Comparison of ENCODE assay signal across 8 cellular contexts in genomic region chr5:81749562-81750307, GRCh38. TPM values are rescaled to one million over a fixed set of nuclear protein-coding genes. Genes with fewer than 3 reads are reported as not detected.
DNase-seq lines count a peak whose midpoint lies in the region; ATAC-seq and TF ChIP-seq lines count a peak whose summit lies in the region.

No MANE protein-coding gene starts in this region.

- POLR2A ChIA-PET in RWPE1 (lab: Yijun Ruan, JAX; ENCODE audit: low non-redundant PET) = interaction anchor here (1.9 kb wide), 1 partner anchor 101 kb away, joined by 43 read pairs; no protein-coding TSS in a partner anchor

- no peak for TF ChIP-seq EP300 in sigmoid colon (IDR thresholded peaks at IDR 0.05)

- TF ChIP-seq CTCF in RWPE1 (conservative IDR thresholded peaks at IDR 0.05; ENCODE audit: low read depth) (no peak), sigmoid colon (IDR thresholded peaks at IDR 0.05) (no peak)

- H3K36me3 ChIP-seq in sigmoid colon = no peaks in the 10 kb centered on the region

- ATAC-seq in HG02970 (IDR thresholded peaks at IDR 0.05; ENCODE audit: low FRiP score, unreplicated experiment) = peak; percentile 26
- peak; percentile 8 to 18 for ATAC-seq in activated naive CD4-positive, alpha-beta T cell treated with anti-CD3 and anti-CD28 coated beads, Interleukin-2, amount 50 U/mL, for 72 hours
- ATAC-seq in right cardiac atrium = no peak

- DNase-seq in SKM-1 treated with dmso at 0.1 percent for 144 hours (lab: John Stamatoyannopoulos, UW; ENCODE audit: unreplicated experiment) = peak; percentile 18
- DNase-seq in SKM-1 (lab: John Stamatoyannopoulos, UW; ENCODE audit: unreplicated experiment) = no peak
- peak; percentile 27 for DNase-seq in RWPE1 (ENCODE audit: low spot score)
- DNase-seq in activated naive CD4-positive, alpha-beta T cell treated with anti-CD3 and anti-CD28 coated beads, Interleukin-2, amount 50 U/mL, for 72 hours (ENCODE audit: low spot score in 2 of 2) = peak in 1 of 2 donors; percentile 52
- peak; percentile 42 to 84 (median 79) for DNase-seq in right cardiac atrium
- DNase-seq in sigmoid colon = peak; percentile 72
- no peak for DNase-seq in NCI-H2171 treated with DMSO at 0.1 percent for 48 hours (lab: John Stamatoyannopoulos, UW)

- peak overlapping the region; percentile 87 to 95 for H3K27ac Mint-ChIP-seq in activated naive CD4-positive, alpha-beta T cell treated with anti-CD3 and anti-CD28 coated beads, Interleukin-2, amount 50 U/mL, for 72 hours

- no peaks in the 10 kb centered on the region for H3K9me3 Mint-ChIP-seq in activated naive CD4-positive, alpha-beta T cell treated with anti-CD3 and anti-CD28 coated beads, Interleukin-2, amount 50 U/mL, for 72 hours

- H3K27ac ChIP-seq in RWPE1 (peak overlapping the region; percentile 97), right cardiac atrium (ENCODE audit: low read length) (peak overlapping the region; percentile 54), sigmoid colon (peak overlapping the region; percentile 95 to 99 (median 96))

- no peak for TF ChIP-seq POLR2A in sigmoid colon (IDR thresholded peaks at IDR 0.05)

- H3K4me1 ChIP-seq in right cardiac atrium (ENCODE audit: control insufficient read depth, insufficient read depth, low read length) = no peaks in the 10 kb centered on the region
- peaks cover 0 to 61% (median 36%) of the 10 kb centered on the region in 4 donors for H3K4me1 ChIP-seq in sigmoid colon

- peaks cover 0 to 10% of the 10 kb centered on the region in 2 donors for H3K36me3 Mint-ChIP-seq in activated naive CD4-positive, alpha-beta T cell treated with anti-CD3 and anti-CD28 coated beads, Interleukin-2, amount 50 U/mL, for 72 hours

- CTCF ChIA-PET in RWPE1 (lab: Yijun Ruan, JAX) = interaction anchor here (1.2 to 1.9 kb wide), 2 partner anchors 88 to 416 kb away, joined by 3 to 7 read pairs; no protein-coding TSS in a partner anchor

- H3K27me3 ChIP-seq in right cardiac atrium (ENCODE audit: control insufficient read depth, insufficient read depth) = no peaks in the 10 kb centered on the region
- no peaks in the 10 kb centered on the region for H3K27me3 ChIP-seq in sigmoid colon

- intact Hi-C loops in right cardiac atrium (cut with DNase I) (loop anchor here (2.0 to 10.0 kb wide), 8 partner anchors 37 to 415 kb away; no protein-coding TSS in a partner anchor), sigmoid colon (cut with DNase I) (loop anchor here (2.0 to 5.0 kb wide), 4 partner anchors 221 to 418 kb away; no protein-coding TSS in a partner anchor)

- WGBS in right cardiac atrium = 1% methylated on average over 61 of the region's 61 CpGs
- WGBS in sigmoid colon, 2 donors = 1% methylated on average over 61 of the region's 61 CpGs

- H3K9me3 ChIP-seq in right cardiac atrium (ENCODE audit: control insufficient read depth, low read length) (no peaks in the 10 kb centered on the region), sigmoid colon (no peaks in the 10 kb centered on the region)

- H3K4me3 ChIP-seq in right cardiac atrium (ENCODE audit: low read length) (peak overlapping the region; percentile 91), sigmoid colon (peak overlapping the region; percentile 67 to 89 (median 82))

RNA-seq across cellular contexts. Expression of gene SSBP2, which starts 1.2 kb away (rescaled TPM):
- total RNA-seq in activated naive CD4-positive, alpha-beta T cell treated with anti-CD3 and anti-CD28 coated beads, Interleukin-2, amount 50 U/mL, for 72 hours = 10 to 100 TPM in 1 of 2 donors, 1 to 10 TPM in 1; 10.0 to 20.9 TPM
- total RNA-seq in right cardiac atrium = 10 to 100 TPM; 50.6 to 57.8 (median 54.1) TPM
- polyA plus RNA-seq in right cardiac atrium = 31.9 TPM
- 10 to 100 TPM; 68.7 to 89.2 (median 84.6) TPM for total RNA-seq in sigmoid colon
- polyA plus RNA-seq in sigmoid colon = 10 to 100 TPM in 2 of 3 donors, 1 to 10 TPM in 1; 9.9 to 19.2 (median 14.1) TPM

Comparison
In these comparisons a context has a peak if more than half of its experiments do, and no peak if none do; other contexts are left out.
1. DNase-seq: peak in SKM-1 treated with dmso at 0.1 percent for 144 hours (single experiment), RWPE1 (single experiment), right cardiac atrium (3 of 3) and sigmoid colon (single experiment); none in SKM-1 (single experiment) and NCI-H2171 treated with DMSO at 0.1 percent for 48 hours (single experiment).
2. ATAC-seq: peak in HG02970 (single experiment) and activated naive CD4-positive, alpha-beta T cell treated with anti-CD3 and anti-CD28 coated beads, Interleukin-2, amount 50 U/mL, for 72 hours (2 of 2); none in right cardiac atrium (0 of 2).
3. Peak in every context shown above with its lines, with median percentiles within 50 percentile points of each other: H3K27ac ChIP-seq.